1 cellular context compared by ENCODE assay signal in the genomic region with DNA sequence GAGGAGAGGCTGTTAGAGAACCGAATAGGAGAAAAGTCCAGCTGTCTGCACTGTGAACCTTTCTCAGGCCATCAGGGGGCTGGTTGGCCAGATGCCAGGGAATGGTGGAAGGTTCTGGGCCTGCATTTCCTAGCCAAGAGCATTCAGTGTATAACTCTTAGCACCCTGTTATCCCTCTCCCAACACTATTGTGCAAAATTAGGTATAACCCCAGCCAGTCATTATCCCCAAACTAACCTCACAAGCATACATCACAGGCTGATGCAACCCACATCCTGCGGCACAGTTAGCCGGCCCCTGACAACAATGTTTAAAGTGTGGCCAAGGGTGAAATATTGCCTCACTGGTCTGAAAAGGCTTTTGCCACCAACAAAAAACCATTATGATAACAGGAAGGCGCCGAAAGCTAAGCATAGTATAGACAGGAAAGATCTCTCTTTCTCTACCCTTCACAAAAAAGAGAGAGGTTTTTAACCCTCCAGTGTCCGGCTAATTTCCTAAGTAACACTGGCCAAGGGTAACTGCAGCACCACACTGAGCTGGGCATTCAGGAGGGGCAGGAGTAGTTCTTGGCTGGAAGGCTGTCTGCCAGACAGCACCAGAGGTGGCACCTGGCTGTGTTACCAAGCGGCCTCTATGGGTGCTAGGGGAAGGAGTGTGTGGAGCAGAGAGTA.
A peak's percentile ranks its signal among the peaks of the same experiment; 100 is the strongest.
TF ChIP-seq lines count a peak whose summit lies in the region.

No MANE protein-coding gene starts in this region.

TF ChIP-seq in HepG2, 621 proteins besides CTCF, POLR2A, EP300 and RAD21 (continued from another document and continues in another):
- no peak for TF ChIP-seq SNAI1 (CRISPR knock-in tag; IDR thresholded peaks at IDR 0.05; ENCODE audit: borderline replicate concordance)
- TF ChIP-seq MED13 (CRISPR knock-in tag; IDR thresholded peaks at IDR 0.05), result peak; percentile 64; the same call in 1 of the 2 replicates
- TF ChIP-seq KLF16 (CRISPR knock-in tag; IDR thresholded peaks at IDR 0.05), result peak in 1 of 2 experiments; percentile 67; a peak in 1 of 4 replicates
- peak; percentile 83; the same call in 1 of the 2 replicates for TF ChIP-seq ZFP1 (CRISPR knock-in tag; IDR thresholded peaks at IDR 0.05)
- TF ChIP-seq, protein P1, sequence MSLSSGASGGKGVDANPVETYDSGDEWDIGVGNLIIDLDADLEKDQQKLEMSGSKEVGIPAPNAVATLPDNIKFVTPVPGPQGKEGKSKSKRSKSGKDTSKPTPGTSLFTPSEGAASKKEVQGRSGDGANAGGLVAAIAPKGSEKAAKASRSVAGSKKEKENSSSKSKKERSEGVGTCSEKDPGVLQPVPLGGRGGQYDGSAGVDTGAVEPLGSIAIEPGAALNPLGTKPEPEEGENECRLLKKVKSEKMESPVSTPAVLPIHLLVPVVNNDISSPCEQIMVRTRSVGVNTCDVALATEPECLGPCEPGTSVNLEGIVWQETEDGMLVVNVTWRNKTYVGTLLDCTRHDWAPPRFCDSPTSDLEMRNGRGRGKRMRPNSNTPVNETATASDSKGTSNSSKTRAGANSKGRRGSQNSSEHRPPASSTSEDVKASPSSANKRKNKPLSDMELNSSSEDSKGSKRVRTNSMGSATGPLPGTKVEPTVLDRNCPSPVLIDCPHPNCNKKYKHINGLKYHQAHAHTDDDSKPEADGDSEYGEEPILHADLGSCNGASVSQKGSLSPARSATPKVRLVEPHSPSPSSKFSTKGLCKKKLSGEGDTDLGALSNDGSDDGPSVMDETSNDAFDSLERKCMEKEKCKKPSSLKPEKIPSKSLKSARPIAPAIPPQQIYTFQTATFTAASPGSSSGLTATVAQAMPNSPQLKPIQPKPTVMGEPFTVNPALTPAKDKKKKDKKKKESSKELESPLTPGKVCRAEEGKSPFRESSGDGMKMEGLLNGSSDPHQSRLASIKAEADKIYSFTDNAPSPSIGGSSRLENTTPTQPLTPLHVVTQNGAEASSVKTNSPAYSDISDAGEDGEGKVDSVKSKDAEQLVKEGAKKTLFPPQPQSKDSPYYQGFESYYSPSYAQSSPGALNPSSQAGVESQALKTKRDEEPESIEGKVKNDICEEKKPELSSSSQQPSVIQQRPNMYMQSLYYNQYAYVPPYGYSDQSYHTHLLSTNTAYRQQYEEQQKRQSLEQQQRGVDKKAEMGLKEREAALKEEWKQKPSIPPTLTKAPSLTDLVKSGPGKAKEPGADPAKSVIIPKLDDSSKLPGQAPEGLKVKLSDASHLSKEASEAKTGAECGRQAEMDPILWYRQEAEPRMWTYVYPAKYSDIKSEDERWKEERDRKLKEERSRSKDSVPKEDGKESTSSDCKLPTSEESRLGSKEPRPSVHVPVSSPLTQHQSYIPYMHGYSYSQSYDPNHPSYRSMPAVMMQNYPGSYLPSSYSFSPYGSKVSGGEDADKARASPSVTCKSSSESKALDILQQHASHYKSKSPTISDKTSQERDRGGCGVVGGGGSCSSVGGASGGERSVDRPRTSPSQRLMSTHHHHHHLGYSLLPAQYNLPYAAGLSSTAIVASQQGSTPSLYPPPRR (CRISPR knock-in tag; IDR thresholded peaks at IDR 0.05; ENCODE audit: borderline replicate concordance), result peak; percentile 82; the same call in 1 of the 2 replicates
- no peak for TF ChIP-seq KLF6 (CRISPR knock-in tag; IDR thresholded peaks at IDR 0.05)
- no peak for TF ChIP-seq ZNF839 (CRISPR knock-in tag; IDR thresholded peaks at IDR 0.05; ENCODE audit: borderline replicate concordance)
- peak; percentile 79; the same call in 1 of the 2 replicates for TF ChIP-seq ZNF362 (CRISPR knock-in tag; IDR thresholded peaks at IDR 0.05; ENCODE audit: borderline replicate concordance)
- TF ChIP-seq ZFP82 (CRISPR knock-in tag; IDR thresholded peaks at IDR 0.05; ENCODE audit: borderline replicate concordance), result no peak
- peak; percentile 62; the same call in 1 of the 2 replicates for TF ChIP-seq TBX3 (IDR thresholded peaks at IDR 0.05; ENCODE audit: borderline replicate concordance)
- TF ChIP-seq ZNF605 (CRISPR knock-in tag; IDR thresholded peaks at IDR 0.05), result peak; percentile 89; the same call in 1 of the 2 replicates
- no peak for TF ChIP-seq GABPB1 (CRISPR knock-in tag; IDR thresholded peaks at IDR 0.05)
- TF ChIP-seq AGO2 (optimal IDR thresholded peaks at IDR 0.05; ENCODE audit: low read depth, low read length), result no peak
- TF ChIP-seq MEIS1 (CRISPR knock-in tag; IDR thresholded peaks at IDR 0.05; ENCODE audit: borderline replicate concordance), result peak; percentile 31; the same call in 1 of the 2 replicates
- TF ChIP-seq SMYD3 (CRISPR knock-in tag; IDR thresholded peaks at IDR 0.05), result peak; percentile 61; the same call in 1 of the 2 replicates
- peak; percentile 86 for TF ChIP-seq TARDBP (CRISPR knock-in tag; IDR thresholded peaks at IDR 0.05)
- no peak for TF ChIP-seq ZBTB38 (CRISPR knock-in tag; IDR thresholded peaks at IDR 0.05)
- TF ChIP-seq, protein P2, sequence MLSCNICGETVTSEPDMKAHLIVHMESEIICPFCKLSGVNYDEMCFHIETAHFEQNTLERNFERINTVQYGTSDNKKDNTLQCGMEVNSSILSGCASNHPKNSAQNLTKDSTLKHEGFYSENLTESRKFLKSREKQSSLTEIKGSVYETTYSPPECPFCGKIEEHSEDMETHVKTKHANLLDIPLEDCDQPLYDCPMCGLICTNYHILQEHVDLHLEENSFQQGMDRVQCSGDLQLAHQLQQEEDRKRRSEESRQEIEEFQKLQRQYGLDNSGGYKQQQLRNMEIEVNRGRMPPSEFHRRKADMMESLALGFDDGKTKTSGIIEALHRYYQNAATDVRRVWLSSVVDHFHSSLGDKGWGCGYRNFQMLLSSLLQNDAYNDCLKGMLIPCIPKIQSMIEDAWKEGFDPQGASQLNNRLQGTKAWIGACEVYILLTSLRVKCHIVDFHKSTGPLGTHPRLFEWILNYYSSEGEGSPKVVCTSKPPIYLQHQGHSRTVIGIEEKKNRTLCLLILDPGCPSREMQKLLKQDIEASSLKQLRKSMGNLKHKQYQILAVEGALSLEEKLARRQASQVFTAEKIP (CRISPR knock-in tag; IDR thresholded peaks at IDR 0.05; ENCODE audit: borderline replicate concordance), result no peak
- peak; percentile 95 for TF ChIP-seq SOX5 (CRISPR knock-in tag; IDR thresholded peaks at IDR 0.05; ENCODE audit: borderline replicate concordance)
- 0 out of 2 replicates have a peak, but pooled peaks have one; percentile 28 for TF ChIP-seq ZBTB46 (CRISPR knock-in tag; IDR thresholded peaks at IDR 0.05; ENCODE audit: borderline replicate concordance)
- TF ChIP-seq MAFF (IDR thresholded peaks at IDR 0.05; ENCODE audit: low read depth, low read length), result no peak
- TF ChIP-seq RORA (CRISPR knock-in tag; IDR thresholded peaks at IDR 0.05), result 0 out of 2 replicates have a peak, but pooled peaks have one; percentile 75
- TF ChIP-seq EED (CRISPR knock-in tag; IDR thresholded peaks at IDR 0.05), result no peak
- peak; percentile 90 for TF ChIP-seq HDAC2 (CRISPR knock-in tag; IDR thresholded peaks at IDR 0.05)
- no peak for TF ChIP-seq ZNF75D (CRISPR knock-in tag; IDR thresholded peaks at IDR 0.05; ENCODE audit: borderline replicate concordance)
- TF ChIP-seq CREBL2 (CRISPR knock-in tag; IDR thresholded peaks at IDR 0.05; ENCODE audit: borderline replicate concordance), result no peak
- no peak for TF ChIP-seq ZFP36L2 (CRISPR knock-in tag; IDR thresholded peaks at IDR 0.05)
- no peak for TF ChIP-seq HNRNPH1 (optimal IDR thresholded peaks at IDR 0.05; ENCODE audit: low read depth, low read length)
- TF ChIP-seq ZBTB49 (CRISPR knock-in tag; IDR thresholded peaks at IDR 0.05; ENCODE audit: borderline replicate concordance), result no peak
- no peak for TF ChIP-seq TCF7L2 (IDR thresholded peaks at IDR 0.05; ENCODE audit: low read depth, low read length)
- TF ChIP-seq, protein P3, sequence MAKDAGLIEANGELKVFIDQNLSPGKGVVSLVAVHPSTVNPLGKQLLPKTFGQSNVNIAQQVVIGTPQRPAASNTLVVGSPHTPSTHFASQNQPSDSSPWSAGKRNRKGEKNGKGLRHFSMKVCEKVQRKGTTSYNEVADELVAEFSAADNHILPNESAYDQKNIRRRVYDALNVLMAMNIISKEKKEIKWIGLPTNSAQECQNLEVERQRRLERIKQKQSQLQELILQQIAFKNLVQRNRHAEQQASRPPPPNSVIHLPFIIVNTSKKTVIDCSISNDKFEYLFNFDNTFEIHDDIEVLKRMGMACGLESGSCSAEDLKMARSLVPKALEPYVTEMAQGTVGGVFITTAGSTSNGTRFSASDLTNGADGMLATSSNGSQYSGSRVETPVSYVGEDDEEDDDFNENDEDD (CRISPR knock-in tag; IDR thresholded peaks at IDR 0.05; ENCODE audit: borderline replicate concordance), result no peak; the same call in 1 of the 2 replicates
- TF ChIP-seq, protein P4, sequence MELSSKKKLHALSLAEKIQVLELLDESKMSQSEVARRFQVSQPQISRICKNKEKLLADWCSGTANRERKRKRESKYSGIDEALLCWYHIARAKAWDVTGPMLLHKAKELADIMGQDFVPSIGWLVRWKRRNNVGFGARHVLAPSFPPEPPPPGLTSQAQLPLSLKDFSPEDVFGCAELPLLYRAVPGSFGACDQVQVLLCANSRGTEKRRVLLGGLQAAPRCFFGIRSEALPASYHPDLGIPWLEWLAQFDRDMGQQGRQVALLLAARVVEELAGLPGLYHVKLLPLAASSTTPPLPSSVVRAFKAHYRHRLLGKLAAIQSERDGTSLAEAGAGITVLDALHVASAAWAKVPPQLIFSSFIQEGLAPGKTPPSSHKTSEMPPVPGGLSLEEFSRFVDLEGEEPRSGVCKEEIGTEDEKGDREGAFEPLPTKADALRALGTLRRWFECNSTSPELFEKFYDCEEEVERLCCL (CRISPR knock-in tag; IDR thresholded peaks at IDR 0.05; ENCODE audit: borderline replicate concordance), result no peak
- TF ChIP-seq NFE2 (CRISPR knock-in tag; IDR thresholded peaks at IDR 0.05), result no peak
- 0 out of 2 replicates have a peak, but pooled peaks have one; percentile 53 for TF ChIP-seq SNAPC2 (CRISPR knock-in tag; IDR thresholded peaks at IDR 0.05)
- no peak for TF ChIP-seq NONO (IDR thresholded peaks at IDR 0.05)
- peak; percentile 91 for TF ChIP-seq NONO (CRISPR knock-in tag; conservative IDR thresholded peaks at IDR 0.05)
- no peak for TF ChIP-seq FUBP1 (CRISPR knock-in tag; IDR thresholded peaks at IDR 0.05; ENCODE audit: borderline replicate concordance)
- TF ChIP-seq ZNF431 (CRISPR knock-in tag; IDR thresholded peaks at IDR 0.05; ENCODE audit: borderline replicate concordance, low read depth), result peak; percentile 76; the same call in 1 of the 2 replicates
- peak; percentile 97 for TF ChIP-seq ZNF652 (CRISPR knock-in tag; IDR thresholded peaks at IDR 0.05; ENCODE audit: borderline replicate concordance, low read depth)
- TF ChIP-seq SUZ12 (IDR thresholded peaks at IDR 0.05; ENCODE audit: low read depth, low read length), result no peak
- TF ChIP-seq ZNF614 (CRISPR knock-in tag; IDR thresholded peaks at IDR 0.05; ENCODE audit: borderline replicate concordance), result no peak
